In the genomic region with DNA sequence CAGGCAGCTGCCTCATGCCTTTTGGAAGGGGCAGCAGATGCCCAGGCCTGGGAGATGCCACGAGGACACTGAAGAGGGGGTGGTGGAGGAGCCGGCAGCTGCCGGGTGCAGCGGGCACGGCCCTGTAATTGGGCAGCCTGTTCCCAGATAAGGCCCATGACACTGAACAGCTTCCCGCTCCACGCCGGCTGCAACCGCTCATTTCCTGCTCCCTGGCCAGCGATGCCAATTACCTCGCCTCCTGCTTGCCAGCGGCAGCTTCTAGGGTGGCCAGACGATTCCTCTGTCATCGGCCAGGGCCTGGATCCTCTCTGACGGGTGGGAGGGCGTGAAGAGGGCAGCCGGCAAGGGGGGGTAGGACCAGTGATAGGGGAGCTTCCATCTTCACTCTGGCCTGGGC, we compare ENCODE assay signal across 21 cellular contexts. TPM values are rescaled to one million over a fixed set of nuclear protein-coding genes. Genes with fewer than 3 reads are reported as not detected.
DNase-seq lines count a peak whose midpoint lies in the region; ATAC-seq and TF ChIP-seq lines count a peak whose summit lies in the region.
"Had no signal": no experiment of that assay in that cellular context is flagged by ENCODE, and none has a peak within 500 bp of the region (broad histone marks: within the 10 kb centered on the region; RNA-seq: fewer than 3 reads in every experiment).

No MANE protein-coding gene starts in this region.

- H3K27ac ChIP-seq in dorsolateral prefrontal cortex (peak overlapping the region in 56 of 59 donors; percentile 7 to 96 (median 71)), psoas muscle (no peak overlapping the region), ascending aorta (no peak overlapping the region)
- H3K27ac ChIP-seq in CD4-positive, alpha-beta memory T cell (ENCODE audit: low read depth, low read length): no peak overlapping the region
- H3K27ac ChIP-seq: gastrocnemius medialis, lower lobe of right lung, stomach had no signal

- POLR2A ChIA-PET in CD4-positive, alpha-beta memory T cell (lab: Charles Lee; ENCODE audit: partially characterized antibody): no interaction called here

- H3K9me3 ChIP-seq in psoas muscle (no peaks in the 10 kb centered on the region), ascending aorta (no peaks in the 10 kb centered on the region)
- no peaks in the 10 kb centered on the region for H3K9me3 ChIP-seq in CD4-positive, alpha-beta memory T cell (ENCODE audit: control insufficient read depth in 1 of 2, low read length in 2 of 2)
- H3K9me3 ChIP-seq: gastrocnemius medialis, lower lobe of right lung, stomach had no signal

- no peaks in the 10 kb centered on the region for H3K9me3 Mint-ChIP-seq in CD4-positive, alpha-beta memory T cell
- H3K9me3 Mint-ChIP-seq: nephron had no signal

- peaks cover 10 to 12% of the 10 kb centered on the region in 2 donors for H3K27me3 Mint-ChIP-seq in CD4-positive, alpha-beta memory T cell

- TF ChIP-seq CTCF in dorsolateral prefrontal cortex (IDR thresholded peaks at IDR 0.05 in 54 of 56, conservative IDR thresholded peaks at IDR 0.05 in 2 of 56; ENCODE audit: low read depth in 1 of 56, partially characterized antibody in 56 of 56) (no peak), psoas muscle (IDR thresholded peaks at IDR 0.05) (no peak), ascending aorta (IDR thresholded peaks at IDR 0.05) (no peak)

- peak; percentile 41 to 74 (median 56) for ATAC-seq in psoas muscle
- ATAC-seq: activated CD8-positive, alpha-beta memory T cell treated with anti-CD3 and anti-CD28 coated beads, Interleukin-2, amount 10 ng/mL, durations not matched to agents 7 days and 5 days; gastrocnemius medialis; lower lobe of right lung had no signal

- H3K27me3 ChIP-seq in dorsolateral prefrontal cortex: no peaks in the 10 kb centered on the region
- no peaks in the 10 kb centered on the region for H3K27me3 ChIP-seq in psoas muscle (ENCODE audit: insufficient read depth in 3 of 3, low read length in 2 of 3)
- no peaks in the 10 kb centered on the region for H3K27me3 ChIP-seq in ascending aorta
- H3K27me3 ChIP-seq in CD4-positive, alpha-beta memory T cell (ENCODE audit: insufficient read depth, low read length): no peaks in the 10 kb centered on the region
- H3K27me3 ChIP-seq: gastrocnemius medialis had no signal

- CTCF ChIA-PET in CD4-positive, alpha-beta memory T cell (lab: Charles Lee; ENCODE audit: partially characterized antibody): no interaction called here

- H3K36me3 ChIP-seq in psoas muscle (ENCODE audit: insufficient read depth in 1 of 2, low read depth in 1 of 2) (no peaks in the 10 kb centered on the region), ascending aorta (no peaks in the 10 kb centered on the region)
- no peaks in the 10 kb centered on the region for H3K36me3 ChIP-seq in CD4-positive, alpha-beta memory T cell (ENCODE audit: insufficient read depth, low read length)
- H3K36me3 ChIP-seq: gastrocnemius medialis, lower lobe of right lung, stomach had no signal

- no peak overlapping the region for H3K4me3 Mint-ChIP-seq in CD4-positive, alpha-beta memory T cell
- H3K4me3 Mint-ChIP-seq: activated CD8-positive, alpha-beta memory T cell treated with anti-CD3 and anti-CD28 coated beads, Interleukin-2, amount 10 ng/mL, durations not matched to agents 7 days and 5 days; nephron had no signal

- DNase-seq in DMS 273 (lab: John Stamatoyannopoulos, UW; ENCODE audit: unreplicated experiment) (peak; percentile 87), NCI-H2029 (lab: John Stamatoyannopoulos, UW) (peak; percentile 55), dorsolateral prefrontal cortex (peak in 4 of 10 donors; percentile 47 to 70 (median 60)), psoas muscle (no peak), NCI-H510A treated with DMSO at 0.1 percent for 48 hours (lab: John Stamatoyannopoulos, UW) (no peak), middle frontal gyrus (ENCODE audit: extremely low spot score, low spot score) (no peak), ascending aorta (ENCODE audit: low spot score in 2 of 2) (no peak)
- DNase-seq in CD4-positive, alpha-beta memory T cell: no peak
- DNase-seq: activated CD4-positive, alpha-beta T cell treated with anti-CD3 and anti-CD28 coated beads for 1 hour; activated CD8-positive, alpha-beta memory T cell treated with anti-CD3 and anti-CD28 coated beads, Interleukin-2, amount 10 ng/mL, durations not matched to agents 7 days and 5 days; activated effector memory CD4-positive, alpha-beta T cell treated with Interleukin-2 at 50 U/mL for 16 hours; amniotic stem cell; gastrocnemius medialis; lower lobe of right lung; MM.1S; NCI-H2171 treated with DMSO at 0.1 percent for 48 hours; SHP77 treated with DMSO at 0.1 percent for 48 hours; stomach; T-helper 9 cell had no signal

- no peaks in the 10 kb centered on the region for H3K36me3 Mint-ChIP-seq in CD4-positive, alpha-beta memory T cell
- H3K36me3 Mint-ChIP-seq: activated CD8-positive, alpha-beta memory T cell treated with anti-CD3 and anti-CD28 coated beads, Interleukin-2, amount 10 ng/mL, durations not matched to agents 7 days and 5 days had no signal

- intact Hi-C loops in dorsolateral prefrontal cortex (cut with DNase I) (no loop called here), psoas muscle (cut with DNase I) (no loop called here), ascending aorta (cut with DNase I) (no loop called here)
- intact Hi-C loops in CD4-positive, alpha-beta memory T cell (cut with micrococcal nuclease): no loop called here

- peaks cover 5 to 12% (median 6%) of the 10 kb centered on the region in 4 donors for H3K4me1 Mint-ChIP-seq in CD4-positive, alpha-beta memory T cell

- H3K4me3 ChIP-seq in dorsolateral prefrontal cortex (peak overlapping the region in 1 of 59 donors; percentile 1), psoas muscle (no peak overlapping the region), ascending aorta (no peak overlapping the region)
- no peak overlapping the region for H3K4me3 ChIP-seq in CD4-positive, alpha-beta memory T cell (ENCODE audit: low read length in 2 of 2)
- H3K4me3 ChIP-seq: gastrocnemius medialis, lower lobe of right lung, stomach had no signal

- peaks cover 25% of the 10 kb centered on the region for H3K4me1 ChIP-seq in psoas muscle
- peaks cover 0 to 6% of the 10 kb centered on the region in 2 donors for H3K4me1 ChIP-seq in ascending aorta
- peaks cover 11% of the 10 kb centered on the region for H3K4me1 ChIP-seq in CD4-positive, alpha-beta memory T cell (ENCODE audit: insufficient read depth, low read length)

- H3K27ac Mint-ChIP-seq in CD4-positive, alpha-beta memory T cell: no peak overlapping the region
- H3K27ac Mint-ChIP-seq: activated CD8-positive, alpha-beta memory T cell treated with anti-CD3 and anti-CD28 coated beads, Interleukin-2, amount 10 ng/mL, durations not matched to agents 7 days and 5 days; nephron had no signal

- WGBS in psoas muscle, 3 donors: 50 to 69% (median 54%) methylated on average over 17 of the region's 17 CpGs

RNA-seq across cellular contexts. Expression of a gene that starts 22.8 kb away (rescaled TPM):
- total RNA-seq in dorsolateral prefrontal cortex (10 to 100 TPM in 101 of 120 experiments, 1 to 10 TPM in 19; 5.1 to 24.0 (median 13.6) TPM), psoas muscle (under 1 TPM in 3 of 4 donors, not detected in 1; 0.08 to 0.10 (median 0.08) TPM), ascending aorta (10.3 TPM)
- under 1 TPM in 2 of 3 donors, not detected in 1; 0.03 to 0.05 TPM for polyA plus RNA-seq in psoas muscle
- total RNA-seq in CD4-positive, alpha-beta memory T cell: not detected
- polyA plus RNA-seq in CD4-positive, alpha-beta memory T cell: not detected
- total RNA-seq: activated CD8-positive, alpha-beta memory T cell treated with anti-CD3 and anti-CD28 coated beads, Interleukin-2, amount 10 ng/mL, durations not matched to agents 7 days and 5 days; gastrocnemius medialis; lower lobe of right lung; pulmonary artery endothelial cell had no signal

Comparison
In these comparisons a context has a peak if more than half of its experiments do, and no peak if none do; other contexts are left out.
1. DNase-seq: peak in DMS 273 (single experiment) and NCI-H2029 (single experiment); none in psoas muscle (0 of 2), NCI-H510A treated with DMSO at 0.1 percent for 48 hours (single experiment), middle frontal gyrus (single experiment), ascending aorta (0 of 2) and CD4-positive, alpha-beta memory T cell (0 of 5).
2. H3K27ac ChIP-seq: peak in dorsolateral prefrontal cortex (56 of 59); none in psoas muscle (single experiment), ascending aorta (0 of 2) and CD4-positive, alpha-beta memory T cell (single experiment).
3. RNA of a gene that starts 22.8 kb away (total RNA-seq): 5.1 to 24.0 TPM in dorsolateral prefrontal cortex and 10.3 TPM in ascending aorta (single experiment); 0.08 to 0.10 TPM in psoas muscle and not detected in CD4-positive, alpha-beta memory T cell; every median in the first group is over 4 times any median in the second.